Comparison of ENCODE assay signal across 13 cellular contexts in genomic region chr2:37873229-37873628, GRCh38. TPM values are rescaled to one million over a fixed set of nuclear protein-coding genes. Genes with fewer than 3 reads are reported as not detected.
A peak's percentile ranks its signal among the peaks of the same experiment; 100 is the strongest.
DNase-seq lines count a peak whose midpoint lies in the region; ATAC-seq, FAIRE-seq and TF ChIP-seq lines count a peak whose summit lies in the region.
"Had no signal": no experiment of that assay in that cellular context is flagged by ENCODE, and none has a peak within 500 bp of the region (broad histone marks: within the 10 kb centered on the region; RNA-seq: fewer than 3 reads in every experiment).

No MANE protein-coding gene starts in this region.

- no peak overlapping the region for H2BK5ac ChIP-seq in mesenchymal stem cell (ENCODE audit: low read depth, low read length, poor library complexity, severe bottlenecking)

- peaks cover 16% of the 10 kb centered on the region for H3K4me1 ChIP-seq in mesenchymal stem cell (ENCODE audit: control insufficient read depth, insufficient read depth, low read depth, low read length)
- H3K4me1 ChIP-seq in left lung = peaks cover 5 to 11% of the 10 kb centered on the region in 2 donors

- no peak overlapping the region for H3K14ac ChIP-seq in mesenchymal stem cell (ENCODE audit: low read length in 2 of 2)

- no peak overlapping the region for H3K27ac ChIP-seq in mesenchymal stem cell (ENCODE audit: low read length, poor library complexity, severe bottlenecking)
- H3K27ac ChIP-seq in left lung = no peak overlapping the region

- peak overlapping the region in 1 of 2 experiments; percentile 54 for H3K4ac ChIP-seq in mesenchymal stem cell (ENCODE audit: low read depth in 1 of 2, low read length in 2 of 2)

- CTCF ChIA-PET in activated CD8-positive, alpha-beta T cell treated with anti-CD3 and anti-CD28 coated beads for 36 hours (lab: Charles Lee) = interaction anchor here (1.1 to 10.7 kb wide), 5 partner anchors 18 to 475 kb away, joined by 4 to 184 read pairs (median 110); no protein-coding TSS in a partner anchor
- CTCF ChIA-PET in activated CD8-positive, alpha-beta T cell treated with anti-CD3 and anti-CD28 coated beads, Interleukin-2, amount 10 ng/mL, durations not matched to agents 7 days and 5 days (lab: Charles Lee) = interaction anchor here (1.7 to 7.8 kb wide), 3 partner anchors 40 to 477 kb away, joined by 4 to 135 read pairs (median 8); no protein-coding TSS in a partner anchor

- H3K27me3 ChIP-seq in mesenchymal stem cell (ENCODE audit: control insufficient read depth in 1 of 2, insufficient read depth in 1 of 2, low read length in 2 of 2) (peaks cover 0 to 6% of the 10 kb centered on the region in 2 experiments), left lung (no peaks in the 10 kb centered on the region)

- no peak overlapping the region for H3K4me3 Mint-ChIP-seq in activated CD8-positive, alpha-beta T cell treated with anti-CD3 and anti-CD28 coated beads for 36 hours
- no peak overlapping the region for H3K4me3 Mint-ChIP-seq in activated CD8-positive, alpha-beta T cell treated with anti-CD3 and anti-CD28 coated beads, Interleukin-2, amount 10 ng/mL, durations not matched to agents 7 days and 5 days
- H3K4me3 Mint-ChIP-seq in T-helper 17 cell = no peak overlapping the region

- peaks cover 35% of the 10 kb centered on the region for H3K4me1 Mint-ChIP-seq in activated CD8-positive, alpha-beta T cell treated with anti-CD3 and anti-CD28 coated beads for 36 hours (ENCODE audit: low read depth)
- H3K4me1 Mint-ChIP-seq in activated CD8-positive, alpha-beta T cell treated with anti-CD3 and anti-CD28 coated beads, Interleukin-2, amount 10 ng/mL, durations not matched to agents 7 days and 5 days (ENCODE audit: low read depth) = peaks cover 21% of the 10 kb centered on the region
- H3K4me1 Mint-ChIP-seq in T-helper 17 cell = peaks cover 22% of the 10 kb centered on the region

- H2AK5ac ChIP-seq in mesenchymal stem cell (ENCODE audit: low read length, severe bottlenecking) = peak overlapping the region; percentile 49

- no peak overlapping the region for H3K9ac ChIP-seq in mesenchymal stem cell (ENCODE audit: low read length)

- no peak for ATAC-seq in activated CD8-positive, alpha-beta T cell treated with anti-CD3 and anti-CD28 coated beads for 36 hours
- no peak for ATAC-seq in activated CD8-positive, alpha-beta T cell treated with anti-CD3 and anti-CD28 coated beads, Interleukin-2, amount 10 ng/mL, durations not matched to agents 7 days and 5 days
- ATAC-seq in T-helper 17 cell (no peak), left lung (no peak)

- H3K9me3 Mint-ChIP-seq in activated CD8-positive, alpha-beta T cell treated with anti-CD3 and anti-CD28 coated beads for 36 hours = no peaks in the 10 kb centered on the region
- no peaks in the 10 kb centered on the region for H3K9me3 Mint-ChIP-seq in activated CD8-positive, alpha-beta T cell treated with anti-CD3 and anti-CD28 coated beads, Interleukin-2, amount 10 ng/mL, durations not matched to agents 7 days and 5 days (ENCODE audit: insufficient read depth)

- intact Hi-C loops in activated CD8-positive, alpha-beta T cell treated with anti-CD3 and anti-CD28 coated beads for 36 hours (cut with micrococcal nuclease) = loop anchor here (5.0 to 10.0 kb wide), 4 partner anchors 41 to 328 kb away; no protein-coding TSS in a partner anchor
- intact Hi-C loops in left lung (cut with DNase I) = loop anchor here in 1 of 2 donors (10.0 kb wide), 1 partner anchor 458 kb away; no protein-coding TSS in a partner anchor

- no peak overlapping the region for H2AFZ ChIP-seq in mesenchymal stem cell (ENCODE audit: low read depth, low read length)

- H3K36me3 ChIP-seq in mesenchymal stem cell (ENCODE audit: control insufficient read depth in 1 of 2, insufficient read depth in 2 of 2, low read depth in 1 of 2, low read length in 2 of 2) (no peaks in the 10 kb centered on the region), left lung (no peaks in the 10 kb centered on the region)

- H3K9me3 ChIP-seq in T-helper 17 cell (ENCODE audit: control insufficient read depth, low read length, poor library complexity, severe bottlenecking) = no peaks in the 10 kb centered on the region
- H3K9me3 ChIP-seq in mesenchymal stem cell (ENCODE audit: control insufficient read depth, low read length) = no peaks in the 10 kb centered on the region
- H3K9me3 ChIP-seq in left lung = no peaks in the 10 kb centered on the region

- no peak overlapping the region for H2BK15ac ChIP-seq in mesenchymal stem cell (ENCODE audit: low read depth, poor library complexity, severe bottlenecking)

- H4K8ac ChIP-seq in mesenchymal stem cell (ENCODE audit: low read length) = no peak overlapping the region

- POLR2A ChIA-PET in activated CD8-positive, alpha-beta T cell treated with anti-CD3 and anti-CD28 coated beads for 36 hours (lab: Charles Lee) = interaction anchor here (1.0 kb wide), 1 partner anchor 482 kb away, joined by 4 read pairs; no protein-coding TSS in a partner anchor
- POLR2A ChIA-PET in activated CD8-positive, alpha-beta T cell treated with anti-CD3 and anti-CD28 coated beads, Interleukin-2, amount 10 ng/mL, durations not matched to agents 7 days and 5 days (lab: Charles Lee) = no interaction called here

- H3K23ac ChIP-seq in mesenchymal stem cell (ENCODE audit: low read length in 2 of 2) = no peak overlapping the region

- H4K91ac ChIP-seq in mesenchymal stem cell (ENCODE audit: low read length) = peak overlapping the region; percentile 28

- no peak for DNase-seq in activated CD8-positive, alpha-beta T cell treated with anti-CD3 and anti-CD28 coated beads for 36 hours
- DNase-seq in activated CD8-positive, alpha-beta T cell treated with anti-CD3 and anti-CD28 coated beads, Interleukin-2, amount 10 ng/mL, durations not matched to agents 7 days and 5 days = no peak
- DNase-seq in GM18507 (ENCODE audit: extremely low spot score, insufficient read length, low read depth) (no peak), T-helper 17 cell (no peak), mesenchymal stem cell (no peak), Kasumi-1 (lab: John Stamatoyannopoulos, UW) (no peak), NCI-H526 treated with DMSO at 0.1 percent for 48 hours (lab: John Stamatoyannopoulos, UW) (no peak), left lung (no peak)
- DNase-seq: activated naive CD4-positive, alpha-beta T cell treated with anti-CD3 and anti-CD28 coated beads, Interleukin-2, amount 50 U/mL, for 16 hours; effector CD4-positive, alpha-beta T cell; hippocampal formation; NCI-H1436; NCI-H510A treated with DMSO at 0.1 percent for 48 hours had no signal

- H2BK120ac ChIP-seq in mesenchymal stem cell (ENCODE audit: low read depth, low read length) = no peak overlapping the region

- H3K4me3 ChIP-seq in mesenchymal stem cell (ENCODE audit: insufficient read depth in 1 of 2, low read depth in 1 of 2, low read length in 2 of 2) (no peak overlapping the region), left lung (no peak overlapping the region)

- H3K36me3 Mint-ChIP-seq in activated CD8-positive, alpha-beta T cell treated with anti-CD3 and anti-CD28 coated beads for 36 hours (ENCODE audit: low read depth) = no peaks in the 10 kb centered on the region
- no peaks in the 10 kb centered on the region for H3K36me3 Mint-ChIP-seq in activated CD8-positive, alpha-beta T cell treated with anti-CD3 and anti-CD28 coated beads, Interleukin-2, amount 10 ng/mL, durations not matched to agents 7 days and 5 days (ENCODE audit: low read depth)
- peaks cover 10% of the 10 kb centered on the region for H3K36me3 Mint-ChIP-seq in T-helper 17 cell (ENCODE audit: low read depth)

- peak; percentile 58 for FAIRE-seq in GM18507 (lab: Jason Lieb, UNC)

- WGBS in mesenchymal stem cell = 82% methylated on average over 3 of the region's 3 CpGs

- H3K18ac ChIP-seq in mesenchymal stem cell (ENCODE audit: low read depth in 1 of 2, low read length in 2 of 2) = peak overlapping the region; percentile 28 to 52

- H3K27me3 Mint-ChIP-seq in activated CD8-positive, alpha-beta T cell treated with anti-CD3 and anti-CD28 coated beads for 36 hours = no peaks in the 10 kb centered on the region
- peaks cover 3% of the 10 kb centered on the region for H3K27me3 Mint-ChIP-seq in activated CD8-positive, alpha-beta T cell treated with anti-CD3 and anti-CD28 coated beads, Interleukin-2, amount 10 ng/mL, durations not matched to agents 7 days and 5 days (ENCODE audit: low read depth)
- peaks cover 18% of the 10 kb centered on the region for H3K27me3 Mint-ChIP-seq in T-helper 17 cell

- no peaks in the 10 kb centered on the region for H3K79me1 ChIP-seq in mesenchymal stem cell (replicated peaks; ENCODE audit: low read length, poor library complexity, severe bottlenecking)

- H3K4me2 ChIP-seq in mesenchymal stem cell (ENCODE audit: low read length, poor library complexity, severe bottlenecking) = no peak overlapping the region

- peak overlapping the region; percentile 100 for H3K27ac Mint-ChIP-seq in activated CD8-positive, alpha-beta T cell treated with anti-CD3 and anti-CD28 coated beads for 36 hours
- no peak overlapping the region for H3K27ac Mint-ChIP-seq in activated CD8-positive, alpha-beta T cell treated with anti-CD3 and anti-CD28 coated beads, Interleukin-2, amount 10 ng/mL, durations not matched to agents 7 days and 5 days
- H3K27ac Mint-ChIP-seq in T-helper 17 cell = peak overlapping the region; percentile 8

- peak overlapping the region; percentile 56 to 58 for H2BK12ac ChIP-seq in mesenchymal stem cell (ENCODE audit: low read length in 2 of 2)

- no peak for TF ChIP-seq CTCF in activated CD8-positive, alpha-beta T cell treated with anti-CD3 and anti-CD28 coated beads for 36 hours (IDR thresholded peaks at IDR 0.05)
- no peak for TF ChIP-seq CTCF in left lung (IDR thresholded peaks at IDR 0.05)

RNA-seq across cellular contexts. Expression of gene RMDN2, which starts 51.9 kb away (rescaled TPM):
- total RNA-seq in activated CD8-positive, alpha-beta T cell treated with anti-CD3 and anti-CD28 coated beads for 36 hours = 1 to 10 TPM; 1.4 to 2.6 TPM
- 1 to 10 TPM; 1.9 to 2.2 TPM for total RNA-seq in activated CD8-positive, alpha-beta T cell treated with anti-CD3 and anti-CD28 coated beads, Interleukin-2, amount 10 ng/mL, durations not matched to agents 7 days and 5 days
- total RNA-seq in T-helper 17 cell = 1 to 10 TPM; 1.8 to 3.4 TPM
- polyA plus RNA-seq in mesenchymal stem cell (2013, experiment 1 of 2) = 5.0 TPM
- polyA plus RNA-seq in mesenchymal stem cell (2013, experiment 2 of 2) = 5.7 TPM
- 10 to 100 TPM; 16.4 to 17.8 TPM for total RNA-seq in left lung
